In the genomic region with DNA sequence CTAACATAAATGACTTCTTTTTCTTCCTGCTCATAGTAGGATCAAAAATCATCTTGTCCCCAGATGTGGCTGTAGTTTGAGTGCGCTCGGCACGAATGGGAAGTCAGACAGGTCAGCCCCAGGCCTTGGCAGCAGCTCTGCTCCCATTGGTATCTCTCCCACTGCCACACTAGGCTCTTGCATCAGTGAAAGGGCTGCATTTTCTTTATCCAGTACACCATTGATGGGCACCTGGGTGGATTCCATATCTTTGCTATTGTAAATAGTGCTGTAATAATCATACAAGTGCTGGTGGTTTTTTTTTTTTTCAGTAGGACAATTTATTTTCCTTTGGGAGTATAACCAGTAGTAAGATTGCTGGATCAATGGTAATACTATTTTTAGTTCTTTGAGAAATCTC, we compare ENCODE assay signal across 11 cellular contexts.
"Had no signal": no experiment of that assay in that cellular context is flagged by ENCODE, and none has a peak within 500 bp of the region (broad histone marks: within the 10 kb centered on the region; RNA-seq: fewer than 3 reads in every experiment).

No MANE protein-coding gene starts in this region.

- H3K4me2 ChIP-seq: GM23338 had no signal

- H3K9me3 Mint-ChIP-seq: GM23338, H9, HFFc6 had no signal

- H3K27ac ChIP-seq: GM23248 had no signal

- ATAC-seq: GM23338, HCT116 had no signal

- FAIRE-seq: H1, H54 had no signal

- H3K4me3 ChIP-seq: GM23248, GM23338, HAP-1 had no signal

- H3K9ac ChIP-seq: GM23248 had no signal

- H3K36me3 ChIP-seq: HAP-1 had no signal

- H3K4me3 Mint-ChIP-seq: GM23338, H9, HFFc6 had no signal

- DNase-seq: GM23248, GOT3, H7, H9, HCEC 1CT, HFFc6 had no signal

- H3K9me3 ChIP-seq: HAP-1 had no signal

- H3K27ac Mint-ChIP-seq: GM23338, H9, HFFc6 had no signal

- H3K4me1 ChIP-seq: HAP-1 had no signal
